Comparison of ENCODE assay signal across 8 cellular contexts in the genomic region with DNA sequence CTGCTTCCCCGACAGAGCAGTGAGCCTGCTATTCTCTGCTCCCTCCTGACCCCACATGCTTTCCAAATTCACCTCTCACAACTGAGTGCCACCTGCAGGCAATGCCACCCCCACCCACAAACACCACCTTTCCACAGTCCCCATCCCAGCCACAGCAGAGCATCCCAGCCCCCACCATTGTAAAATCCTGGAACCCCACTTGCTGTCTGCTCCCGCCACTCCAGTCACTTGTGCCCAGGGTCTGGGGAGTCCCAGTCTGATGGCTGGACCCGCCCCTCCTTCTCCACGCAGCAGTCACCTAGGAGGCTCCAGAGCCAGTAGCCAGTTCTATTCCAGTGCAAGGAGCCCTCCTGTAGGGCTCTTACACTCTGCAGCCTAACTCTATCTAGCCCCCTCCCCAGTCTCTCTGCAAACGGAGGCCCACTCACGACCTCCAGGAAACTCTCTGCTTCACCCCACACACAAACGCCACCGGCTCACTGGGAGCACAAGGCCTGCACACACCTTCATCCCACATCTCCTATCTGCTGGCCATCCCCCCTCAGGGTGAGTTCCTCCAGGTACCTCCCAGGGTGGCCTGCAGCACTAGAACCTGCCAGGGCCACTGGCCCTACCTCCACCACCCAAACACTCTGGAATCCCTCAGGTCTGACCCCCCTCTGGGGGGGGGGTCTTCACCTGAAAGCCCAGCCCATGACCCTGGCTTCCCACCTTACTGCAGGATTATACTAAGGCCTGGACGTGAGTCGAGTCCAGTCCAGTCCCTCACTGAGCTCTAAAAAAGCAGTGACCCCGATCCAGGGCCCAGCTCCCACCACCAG. TPM values are rescaled to one million over a fixed set of nuclear protein-coding genes. Genes with fewer than 3 reads are reported as not detected.
A peak's percentile ranks its signal among the peaks of the same experiment; 100 is the strongest.
DNase-seq lines count a peak whose midpoint lies in the region; ATAC-seq and TF ChIP-seq lines count a peak whose summit lies in the region.

No MANE protein-coding gene starts in this region.

- DNase-seq in Peyer's patch: peak in 1 of 3 donors; percentile 15
- no peak for DNase-seq in fibroblast of lung (ENCODE audit: low read depth in 2 of 2)
- DNase-seq in prostate gland (ENCODE audit: low spot score): no peak
- no peak for DNase-seq in GDM1 (lab: John Stamatoyannopoulos, UW)
- no peak for DNase-seq in foreskin melanocyte
- DNase-seq in left lobe of liver (ENCODE audit: low spot score): no peak
- DNase-seq in NCI-H2107 treated with DMSO at 0.1 percent for 48 hours (lab: John Stamatoyannopoulos, UW; ENCODE audit: unreplicated experiment): no peak

- H3K4me2 ChIP-seq in fibroblast of lung (ENCODE audit: extremely low read depth, insufficient read depth, low read length): peak overlapping the region; percentile 99

- intact Hi-C loops in prostate gland (cut with DNase I): no loop called here

- H3K4me3 ChIP-seq in Peyer's patch: peak overlapping the region; percentile 80 to 91 (median 84)
- H3K4me3 ChIP-seq in fibroblast of lung (replicated peaks in 1 of 4; ENCODE audit: control extremely low read depth in 1 of 4, insufficient read depth in 1 of 4, low read depth in 3 of 4, low read length in 4 of 4): peak overlapping the region; percentile 83 to 95 (median 94)
- H3K4me3 ChIP-seq in prostate gland: peak overlapping the region; percentile 57 to 89

- H3K9ac ChIP-seq in ES-I3 (ENCODE audit: low read depth, low read length) (peak overlapping the region; percentile 98), fibroblast of lung (ENCODE audit: insufficient read depth, low read length) (peak overlapping the region; percentile 89)

- H2AFZ ChIP-seq in fibroblast of lung (ENCODE audit: low read length): no peak overlapping the region

- H3K27me3 ChIP-seq in Peyer's patch (no peaks in the 10 kb centered on the region), fibroblast of lung (ENCODE audit: control insufficient read depth, insufficient read depth, low read length) (no peaks in the 10 kb centered on the region), prostate gland (replicated peaks; ENCODE audit: insufficient read depth) (no peaks in the 10 kb centered on the region)

- peak overlapping the region; percentile 92 to 95 (median 94) for H3K27ac ChIP-seq in Peyer's patch
- H3K27ac ChIP-seq in fibroblast of lung (ENCODE audit: insufficient read depth, low read length): peak overlapping the region; percentile 93
- H3K27ac ChIP-seq in prostate gland: peak overlapping the region; percentile 91 to 92

- no peak for ATAC-seq in left lobe of liver

- peaks cover 7% of the 10 kb centered on the region; the same call in 1 of the 2 replicates for H3K4me1 ChIP-seq in ES-I3 (ENCODE audit: insufficient read depth, low read length)
- peaks cover 5 to 26% (median 14%) of the 10 kb centered on the region in 4 donors for H3K4me1 ChIP-seq in Peyer's patch
- H3K4me1 ChIP-seq in fibroblast of lung (ENCODE audit: control insufficient read depth, extremely low read depth, insufficient read depth, low read length): peaks cover 6% of the 10 kb centered on the region
- peaks cover 40% of the 10 kb centered on the region for H3K4me1 ChIP-seq in prostate gland (replicated peaks)

- WGBS in prostate gland: 25% methylated on average over 11 of the region's 11 CpGs

- no peaks in the 10 kb centered on the region for H4K20me1 ChIP-seq in fibroblast of lung (ENCODE audit: control insufficient read depth, extremely low read depth, insufficient read depth, low read length)

- TF ChIP-seq CTCF in Peyer's patch (IDR thresholded peaks at IDR 0.05) (no peak), fibroblast of lung (conservative IDR thresholded peaks at IDR 0.05 in 1 of 2, IDR thresholded peaks at IDR 0.05 in 1 of 2; ENCODE audit: low read depth in 1 of 2, low read length in 2 of 2) (no peak), prostate gland (IDR thresholded peaks at IDR 0.05) (no peak)

- H3K36me3 ChIP-seq in ES-I3 (ENCODE audit: insufficient read depth, low read length) (peaks cover 9% of the 10 kb centered on the region; the same call in 1 of the 2 replicates), Peyer's patch (peaks cover 0 to 16% (median 0%) of the 10 kb centered on the region in 3 donors), fibroblast of lung (ENCODE audit: control insufficient read depth, insufficient read depth, low read length) (peaks cover 12% of the 10 kb centered on the region), prostate gland (peaks cover 0 to 17% of the 10 kb centered on the region in 2 donors)

- H3K79me2 ChIP-seq in fibroblast of lung (ENCODE audit: control insufficient read depth, insufficient read depth, low read length): peaks cover 47% of the 10 kb centered on the region

- TF ChIP-seq POLR2A in Peyer's patch (IDR thresholded peaks at IDR 0.05): no peak
- TF ChIP-seq POLR2A in prostate gland (IDR thresholded peaks at IDR 0.05): no peak

- no peaks in the 10 kb centered on the region for H3K9me3 ChIP-seq in ES-I3 (ENCODE audit: control insufficient read depth, insufficient read depth, low read length)
- H3K9me3 ChIP-seq in Peyer's patch: no peaks in the 10 kb centered on the region
- no peaks in the 10 kb centered on the region for H3K9me3 ChIP-seq in fibroblast of lung (ENCODE audit: control insufficient read depth, insufficient read depth, low read depth, low read length)
- no peaks in the 10 kb centered on the region for H3K9me3 ChIP-seq in prostate gland

RNA-seq across cellular contexts. Expression of gene GNB1L, which starts 1.4 kb away (rescaled TPM):
- total RNA-seq in Peyer's patch: 1 to 10 TPM; 3.1 to 6.6 (median 4.9) TPM
- total RNA-seq in fibroblast of lung: 6.4 and 7.8 TPM in 2 replicates
- polyA plus RNA-seq in fibroblast of lung: 1.4 and 2.1 TPM in 2 replicates
- 4.0 and 6.5 TPM in 2 replicates for polyA plus RNA-seq in fibroblast of lung (2012)
- polyA minus RNA-seq in fibroblast of lung (ENCODE audit: low replicate concordance): 0.71 and 1.3 TPM in 2 replicates
- 10 to 100 TPM in 1 of 2 donors, 1 to 10 TPM in 1; 5.6 to 12.0 TPM for total RNA-seq in prostate gland
- total RNA-seq in left lobe of liver: 4.3 TPM

RNA-seq across cellular contexts. Expression of gene RTL10, which starts 1.4 kb away (rescaled TPM):
- 10 to 100 TPM in 3 of 4 donors, 1 to 10 TPM in 1; 2.5 to 26.1 (median 22.8) TPM for total RNA-seq in Peyer's patch
- 7.3 and 7.7 TPM in 2 replicates for total RNA-seq in fibroblast of lung
- 5.6 and 6.5 TPM in 2 replicates for polyA plus RNA-seq in fibroblast of lung
- polyA plus RNA-seq in fibroblast of lung (2012): 7.5 and 8.7 TPM in 2 replicates
- polyA minus RNA-seq in fibroblast of lung (ENCODE audit: low replicate concordance): 22.6 and 34.5 TPM in 2 replicates
- total RNA-seq in prostate gland: 10 to 100 TPM; 15.7 to 41.9 TPM
- total RNA-seq in left lobe of liver: 9.4 TPM
